Comparison of ENCODE assay signal across 8 cellular contexts in genomic region chr19:28949027-28949426, GRCh38.
"Had no signal": no experiment of that assay in that cellular context is flagged by ENCODE, and none has a peak within 500 bp of the region (broad histone marks: within the 10 kb centered on the region; RNA-seq: fewer than 3 reads in every experiment).

No MANE protein-coding gene starts in this region.

- H3K4me2 ChIP-seq: GM23338, KMS-11 had no signal

- DNase-seq: HCEC 1CT, HFFc6, IMR-90, Karpas-422, KBM-7 had no signal

- H3K4me3 ChIP-seq: GM23338 had no signal

- H3K9ac ChIP-seq: KMS-11 had no signal

- H3K4me3 Mint-ChIP-seq: GM23338, H9, HFFc6 had no signal

- H3K27ac ChIP-seq: KMS-11 had no signal

- H3K9me3 Mint-ChIP-seq: HFFc6 had no signal

- H3K27ac Mint-ChIP-seq: GM23338, H9, HFFc6 had no signal
